ENCODE assay signal across 1 cellular context in the genomic region with DNA sequence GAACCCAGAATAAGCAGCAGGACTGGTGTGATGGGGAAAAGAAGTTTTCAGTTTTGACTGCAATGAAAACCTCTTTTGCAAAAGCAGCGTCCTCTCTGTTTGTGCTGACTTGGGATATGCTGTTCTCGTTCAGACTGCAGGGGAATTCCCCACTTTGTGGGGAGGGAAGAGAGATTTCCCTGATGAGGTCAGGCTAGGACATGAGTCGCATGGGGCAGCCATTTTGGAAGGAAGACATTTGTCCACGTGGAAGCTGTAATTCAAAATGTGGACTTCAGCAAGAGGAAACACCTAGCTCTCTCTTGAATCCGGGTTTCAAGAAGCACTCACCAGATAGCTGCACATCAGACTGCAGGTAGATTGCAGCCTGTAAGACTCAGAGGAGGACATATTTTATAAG.
TF ChIP-seq lines count a peak whose summit lies in the region.

No MANE protein-coding gene starts in this region.

TF ChIP-seq in SK-N-SH, 30 proteins besides CTCF, POLR2A, EP300 and RAD21 (continued from another document):
- TF ChIP-seq IRF3 (IDR thresholded peaks at IDR 0.05; ENCODE audit: low read depth, low read length) (no peak), MXI1 (IDR thresholded peaks at IDR 0.05; ENCODE audit: low read depth, low read length) (no peak), RXRA (IDR thresholded peaks at IDR 0.05; ENCODE audit: borderline replicate concordance, low read depth) (no peak), GABPA (IDR thresholded peaks at IDR 0.05; ENCODE audit: low read depth) (no peak), RCOR1 (IDR thresholded peaks at IDR 0.05; ENCODE audit: low read length) (no peak), FOXM1 (IDR thresholded peaks at IDR 0.05; ENCODE audit: low read depth) (no peak), GATA2 (CRISPR knock-in tag; IDR thresholded peaks at IDR 0.05) (no peak), YY1 (IDR thresholded peaks at IDR 0.05; ENCODE audit: low read depth) (no peak), USF2 (IDR thresholded peaks at IDR 0.05; ENCODE audit: borderline replicate concordance, low read depth, low read length) (no peak), RFX5 (IDR thresholded peaks at IDR 0.05; ENCODE audit: low read length) (no peak), SMC3 (IDR thresholded peaks at IDR 0.05; ENCODE audit: low read depth, low read length) (no peak)
- TF ChIP-seq, protein P1, sequence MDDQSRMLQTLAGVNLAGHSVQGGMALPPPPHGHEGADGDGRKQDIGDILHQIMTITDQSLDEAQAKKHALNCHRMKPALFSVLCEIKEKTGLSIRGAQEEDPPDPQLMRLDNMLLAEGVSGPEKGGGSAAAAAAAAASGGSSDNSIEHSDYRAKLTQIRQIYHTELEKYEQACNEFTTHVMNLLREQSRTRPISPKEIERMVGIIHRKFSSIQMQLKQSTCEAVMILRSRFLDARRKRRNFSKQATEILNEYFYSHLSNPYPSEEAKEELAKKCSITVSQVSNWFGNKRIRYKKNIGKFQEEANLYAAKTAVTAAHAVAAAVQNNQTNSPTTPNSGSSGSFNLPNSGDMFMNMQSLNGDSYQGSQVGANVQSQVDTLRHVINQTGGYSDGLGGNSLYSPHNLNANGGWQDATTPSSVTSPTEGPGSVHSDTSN (IDR thresholded peaks at IDR 0.05): no peak
- TF ChIP-seq, protein P2, sequence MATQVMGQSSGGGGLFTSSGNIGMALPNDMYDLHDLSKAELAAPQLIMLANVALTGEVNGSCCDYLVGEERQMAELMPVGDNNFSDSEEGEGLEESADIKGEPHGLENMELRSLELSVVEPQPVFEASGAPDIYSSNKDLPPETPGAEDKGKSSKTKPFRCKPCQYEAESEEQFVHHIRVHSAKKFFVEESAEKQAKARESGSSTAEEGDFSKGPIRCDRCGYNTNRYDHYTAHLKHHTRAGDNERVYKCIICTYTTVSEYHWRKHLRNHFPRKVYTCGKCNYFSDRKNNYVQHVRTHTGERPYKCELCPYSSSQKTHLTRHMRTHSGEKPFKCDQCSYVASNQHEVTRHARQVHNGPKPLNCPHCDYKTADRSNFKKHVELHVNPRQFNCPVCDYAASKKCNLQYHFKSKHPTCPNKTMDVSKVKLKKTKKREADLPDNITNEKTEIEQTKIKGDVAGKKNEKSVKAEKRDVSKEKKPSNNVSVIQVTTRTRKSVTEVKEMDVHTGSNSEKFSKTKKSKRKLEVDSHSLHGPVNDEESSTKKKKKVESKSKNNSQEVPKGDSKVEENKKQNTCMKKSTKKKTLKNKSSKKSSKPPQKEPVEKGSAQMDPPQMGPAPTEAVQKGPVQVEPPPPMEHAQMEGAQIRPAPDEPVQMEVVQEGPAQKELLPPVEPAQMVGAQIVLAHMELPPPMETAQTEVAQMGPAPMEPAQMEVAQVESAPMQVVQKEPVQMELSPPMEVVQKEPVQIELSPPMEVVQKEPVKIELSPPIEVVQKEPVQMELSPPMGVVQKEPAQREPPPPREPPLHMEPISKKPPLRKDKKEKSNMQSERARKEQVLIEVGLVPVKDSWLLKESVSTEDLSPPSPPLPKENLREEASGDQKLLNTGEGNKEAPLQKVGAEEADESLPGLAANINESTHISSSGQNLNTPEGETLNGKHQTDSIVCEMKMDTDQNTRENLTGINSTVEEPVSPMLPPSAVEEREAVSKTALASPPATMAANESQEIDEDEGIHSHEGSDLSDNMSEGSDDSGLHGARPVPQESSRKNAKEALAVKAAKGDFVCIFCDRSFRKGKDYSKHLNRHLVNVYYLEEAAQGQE (IDR thresholded peaks at IDR 0.05; ENCODE audit: low read depth, low read length): no peak
- TF ChIP-seq, protein P3, sequence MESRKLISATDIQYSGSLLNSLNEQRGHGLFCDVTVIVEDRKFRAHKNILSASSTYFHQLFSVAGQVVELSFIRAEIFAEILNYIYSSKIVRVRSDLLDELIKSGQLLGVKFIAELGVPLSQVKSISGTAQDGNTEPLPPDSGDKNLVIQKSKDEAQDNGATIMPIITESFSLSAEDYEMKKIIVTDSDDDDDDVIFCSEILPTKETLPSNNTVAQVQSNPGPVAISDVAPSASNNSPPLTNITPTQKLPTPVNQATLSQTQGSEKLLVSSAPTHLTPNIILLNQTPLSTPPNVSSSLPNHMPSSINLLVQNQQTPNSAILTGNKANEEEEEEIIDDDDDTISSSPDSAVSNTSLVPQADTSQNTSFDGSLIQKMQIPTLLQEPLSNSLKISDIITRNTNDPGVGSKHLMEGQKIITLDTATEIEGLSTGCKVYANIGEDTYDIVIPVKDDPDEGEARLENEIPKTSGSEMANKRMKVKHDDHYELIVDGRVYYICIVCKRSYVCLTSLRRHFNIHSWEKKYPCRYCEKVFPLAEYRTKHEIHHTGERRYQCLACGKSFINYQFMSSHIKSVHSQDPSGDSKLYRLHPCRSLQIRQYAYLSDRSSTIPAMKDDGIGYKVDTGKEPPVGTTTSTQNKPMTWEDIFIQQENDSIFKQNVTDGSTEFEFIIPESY (IDR thresholded peaks at IDR 0.05; ENCODE audit: borderline replicate concordance, low read depth): no peak
